ENCODE assay signal across 1 cellular context in the genomic region with DNA sequence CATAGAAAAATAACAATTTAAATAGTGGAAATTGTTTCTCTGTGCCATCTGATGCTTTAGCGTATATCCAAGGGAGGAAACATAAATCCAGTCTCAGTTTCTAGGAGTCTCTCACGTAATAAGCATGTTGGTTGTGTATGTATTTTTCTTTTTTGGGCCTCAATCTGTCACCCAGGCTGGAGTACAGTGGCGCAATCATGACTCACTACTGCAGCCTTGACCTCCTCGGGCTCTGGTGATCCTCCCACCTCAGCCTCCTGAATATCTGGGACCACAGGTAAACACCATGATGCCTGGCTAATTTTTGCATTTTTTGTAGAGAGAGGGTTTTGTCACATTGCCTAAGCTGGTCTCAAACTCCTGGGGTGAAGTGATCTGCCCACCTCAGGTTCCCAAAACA.
TF ChIP-seq lines count a peak whose summit lies in the region.

No MANE protein-coding gene starts in this region.

TF ChIP-seq in HepG2, 621 proteins besides CTCF, POLR2A, EP300 and RAD21 (continued from another document and continues in another):
- TF ChIP-seq, protein P1, sequence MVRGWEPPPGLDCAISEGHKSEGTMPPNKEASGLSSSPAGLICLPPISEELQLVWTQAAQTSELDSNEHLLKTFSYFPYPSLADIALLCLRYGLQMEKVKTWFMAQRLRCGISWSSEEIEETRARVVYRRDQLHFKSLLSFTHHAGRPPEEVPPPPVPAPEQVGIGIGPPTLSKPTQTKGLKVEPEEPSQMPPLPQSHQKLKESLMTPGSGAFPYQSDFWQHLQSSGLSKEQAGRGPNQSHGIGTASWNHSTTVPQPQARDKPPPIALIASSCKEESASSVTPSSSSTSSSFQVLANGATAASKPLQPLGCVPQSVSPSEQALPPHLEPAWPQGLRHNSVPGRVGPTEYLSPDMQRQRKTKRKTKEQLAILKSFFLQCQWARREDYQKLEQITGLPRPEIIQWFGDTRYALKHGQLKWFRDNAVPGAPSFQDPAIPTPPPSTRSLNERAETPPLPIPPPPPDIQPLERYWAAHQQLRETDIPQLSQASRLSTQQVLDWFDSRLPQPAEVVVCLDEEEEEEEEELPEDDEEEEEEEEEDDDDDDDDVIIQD (CRISPR knock-in tag; IDR thresholded peaks at IDR 0.05; ENCODE audit: low read depth) = no peak
- TF ChIP-seq ZC3H13 (CRISPR knock-in tag; IDR thresholded peaks at IDR 0.05) (no peak), ZNF841 (CRISPR knock-in tag; IDR thresholded peaks at IDR 0.05; ENCODE audit: borderline replicate concordance) (0 out of 2 replicates have a peak, but pooled peaks have one; percentile 36), ZNF160 (CRISPR knock-in tag; IDR thresholded peaks at IDR 0.05) (no peak), ZNF333 (CRISPR knock-in tag; IDR thresholded peaks at IDR 0.05; ENCODE audit: borderline replicate concordance) (no peak), ZBTB42 (CRISPR knock-in tag; IDR thresholded peaks at IDR 0.05) (no peak), ARNTL (CRISPR knock-in tag; IDR thresholded peaks at IDR 0.05) (no peak), ZNF749 (CRISPR knock-in tag; IDR thresholded peaks at IDR 0.05; ENCODE audit: borderline replicate concordance) (no peak), SMYD3 (CRISPR knock-in tag; IDR thresholded peaks at IDR 0.05) (no peak), NR2C2 (CRISPR knock-in tag; IDR thresholded peaks at IDR 0.05; ENCODE audit: borderline replicate concordance) (no peak), HNRNPLL (IDR thresholded peaks at IDR 0.05; ENCODE audit: low read depth, low read length, poor library complexity, severe bottlenecking) (no peak), ZNF709 (CRISPR knock-in tag; IDR thresholded peaks at IDR 0.05) (no peak), GATAD1 (CRISPR knock-in tag; IDR thresholded peaks at IDR 0.05) (peak; percentile 1; the same call in 1 of the 2 replicates), KMT2B (CRISPR knock-in tag; IDR thresholded peaks at IDR 0.05) (peak; percentile 14; the same call in 1 of the 2 replicates), NFE2L1 (CRISPR knock-in tag; IDR thresholded peaks at IDR 0.05; ENCODE audit: borderline replicate concordance) (no peak), FOSL1 (CRISPR knock-in tag; IDR thresholded peaks at IDR 0.05; ENCODE audit: borderline replicate concordance) (peak; percentile 87), PRMT3 (CRISPR knock-in tag; IDR thresholded peaks at IDR 0.05; ENCODE audit: borderline replicate concordance, low read depth) (no peak), PHB2 (IDR thresholded peaks at IDR 0.05; ENCODE audit: partially characterized antibody) (no peak), HOXA7 (CRISPR knock-in tag; IDR thresholded peaks at IDR 0.05) (no peak), SMC3 (IDR thresholded peaks at IDR 0.05; ENCODE audit: low read length) (no peak), FOXJ3 (CRISPR knock-in tag; IDR thresholded peaks at IDR 0.05; ENCODE audit: borderline replicate concordance) (no peak), SRSF4 (IDR thresholded peaks at IDR 0.05; ENCODE audit: low read depth, low read length, poor library complexity, severe bottlenecking) (no peak), PITX1 (CRISPR knock-in tag; IDR thresholded peaks at IDR 0.05) (peak; percentile 40; the same call in 1 of the 2 replicates), ZSCAN30 (CRISPR knock-in tag; IDR thresholded peaks at IDR 0.05) (no peak), MEF2D (CRISPR knock-in tag; IDR thresholded peaks at IDR 0.05) (0 out of 2 replicates have a peak, but pooled peaks have one; percentile 16), HCFC1 (IDR thresholded peaks at IDR 0.05; ENCODE audit: low read depth, low read length) (no peak), NFE2 (CRISPR knock-in tag; IDR thresholded peaks at IDR 0.05) (no peak)
- TF ChIP-seq, protein P2, sequence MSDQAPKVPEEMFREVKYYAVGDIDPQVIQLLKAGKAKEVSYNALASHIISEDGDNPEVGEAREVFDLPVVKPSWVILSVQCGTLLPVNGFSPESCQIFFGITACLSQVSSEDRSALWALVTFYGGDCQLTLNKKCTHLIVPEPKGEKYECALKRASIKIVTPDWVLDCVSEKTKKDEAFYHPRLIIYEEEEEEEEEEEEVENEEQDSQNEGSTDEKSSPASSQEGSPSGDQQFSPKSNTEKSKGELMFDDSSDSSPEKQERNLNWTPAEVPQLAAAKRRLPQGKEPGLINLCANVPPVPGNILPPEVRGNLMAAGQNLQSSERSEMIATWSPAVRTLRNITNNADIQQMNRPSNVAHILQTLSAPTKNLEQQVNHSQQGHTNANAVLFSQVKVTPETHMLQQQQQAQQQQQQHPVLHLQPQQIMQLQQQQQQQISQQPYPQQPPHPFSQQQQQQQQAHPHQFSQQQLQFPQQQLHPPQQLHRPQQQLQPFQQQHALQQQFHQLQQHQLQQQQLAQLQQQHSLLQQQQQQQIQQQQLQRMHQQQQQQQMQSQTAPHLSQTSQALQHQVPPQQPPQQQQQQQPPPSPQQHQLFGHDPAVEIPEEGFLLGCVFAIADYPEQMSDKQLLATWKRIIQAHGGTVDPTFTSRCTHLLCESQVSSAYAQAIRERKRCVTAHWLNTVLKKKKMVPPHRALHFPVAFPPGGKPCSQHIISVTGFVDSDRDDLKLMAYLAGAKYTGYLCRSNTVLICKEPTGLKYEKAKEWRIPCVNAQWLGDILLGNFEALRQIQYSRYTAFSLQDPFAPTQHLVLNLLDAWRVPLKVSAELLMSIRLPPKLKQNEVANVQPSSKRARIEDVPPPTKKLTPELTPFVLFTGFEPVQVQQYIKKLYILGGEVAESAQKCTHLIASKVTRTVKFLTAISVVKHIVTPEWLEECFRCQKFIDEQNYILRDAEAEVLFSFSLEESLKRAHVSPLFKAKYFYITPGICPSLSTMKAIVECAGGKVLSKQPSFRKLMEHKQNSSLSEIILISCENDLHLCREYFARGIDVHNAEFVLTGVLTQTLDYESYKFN (CRISPR knock-in tag; conservative IDR thresholded peaks at IDR 0.05) = peak; percentile 23; the same call in 1 of the 2 replicates
- TF ChIP-seq, protein P3, sequence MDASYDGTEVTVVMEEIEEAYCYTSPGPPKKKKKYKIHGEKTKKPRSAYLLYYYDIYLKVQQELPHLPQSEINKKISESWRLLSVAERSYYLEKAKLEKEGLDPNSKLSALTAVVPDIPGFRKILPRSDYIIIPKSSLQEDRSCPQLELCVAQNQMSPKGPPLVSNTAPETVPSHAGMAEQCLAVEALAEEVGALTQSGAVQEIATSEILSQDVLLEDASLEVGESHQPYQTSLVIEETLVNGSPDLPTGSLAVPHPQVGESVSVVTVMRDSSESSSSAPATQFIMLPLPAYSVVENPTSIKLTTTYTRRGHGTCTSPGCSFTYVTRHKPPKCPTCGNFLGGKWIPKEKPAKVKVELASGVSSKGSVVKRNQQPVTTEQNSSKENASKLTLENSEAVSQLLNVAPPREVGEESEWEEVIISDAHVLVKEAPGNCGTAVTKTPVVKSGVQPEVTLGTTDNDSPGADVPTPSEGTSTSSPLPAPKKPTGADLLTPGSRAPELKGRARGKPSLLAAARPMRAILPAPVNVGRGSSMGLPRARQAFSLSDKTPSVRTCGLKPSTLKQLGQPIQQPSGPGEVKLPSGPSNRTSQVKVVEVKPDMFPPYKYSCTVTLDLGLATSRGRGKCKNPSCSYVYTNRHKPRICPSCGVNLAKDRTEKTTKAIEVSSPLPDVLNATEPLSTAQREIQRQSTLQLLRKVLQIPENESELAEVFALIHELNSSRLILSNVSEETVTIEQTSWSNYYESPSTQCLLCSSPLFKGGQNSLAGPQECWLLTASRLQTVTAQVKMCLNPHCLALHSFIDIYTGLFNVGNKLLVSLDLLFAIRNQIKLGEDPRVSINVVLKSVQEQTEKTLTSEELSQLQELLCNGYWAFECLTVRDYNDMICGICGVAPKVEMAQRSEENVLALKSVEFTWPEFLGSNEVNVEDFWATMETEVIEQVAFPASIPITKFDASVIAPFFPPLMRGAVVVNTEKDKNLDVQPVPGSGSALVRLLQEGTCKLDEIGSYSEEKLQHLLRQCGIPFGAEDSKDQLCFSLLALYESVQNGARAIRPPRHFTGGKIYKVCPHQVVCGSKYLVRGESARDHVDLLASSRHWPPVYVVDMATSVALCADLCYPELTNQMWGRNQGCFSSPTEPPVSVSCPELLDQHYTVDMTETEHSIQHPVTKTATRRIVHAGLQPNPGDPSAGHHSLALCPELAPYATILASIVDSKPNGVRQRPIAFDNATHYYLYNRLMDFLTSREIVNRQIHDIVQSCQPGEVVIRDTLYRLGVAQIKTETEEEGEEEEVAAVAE (CRISPR knock-in tag; IDR thresholded peaks at IDR 0.05; ENCODE audit: borderline replicate concordance) = no peak
- TF ChIP-seq, protein P4, sequence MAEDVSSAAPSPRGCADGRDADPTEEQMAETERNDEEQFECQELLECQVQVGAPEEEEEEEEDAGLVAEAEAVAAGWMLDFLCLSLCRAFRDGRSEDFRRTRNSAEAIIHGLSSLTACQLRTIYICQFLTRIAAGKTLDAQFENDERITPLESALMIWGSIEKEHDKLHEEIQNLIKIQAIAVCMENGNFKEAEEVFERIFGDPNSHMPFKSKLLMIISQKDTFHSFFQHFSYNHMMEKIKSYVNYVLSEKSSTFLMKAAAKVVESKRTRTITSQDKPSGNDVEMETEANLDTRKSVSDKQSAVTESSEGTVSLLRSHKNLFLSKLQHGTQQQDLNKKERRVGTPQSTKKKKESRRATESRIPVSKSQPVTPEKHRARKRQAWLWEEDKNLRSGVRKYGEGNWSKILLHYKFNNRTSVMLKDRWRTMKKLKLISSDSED (CRISPR knock-in tag; IDR thresholded peaks at IDR 0.05) = no peak
- TF ChIP-seq, protein P5, sequence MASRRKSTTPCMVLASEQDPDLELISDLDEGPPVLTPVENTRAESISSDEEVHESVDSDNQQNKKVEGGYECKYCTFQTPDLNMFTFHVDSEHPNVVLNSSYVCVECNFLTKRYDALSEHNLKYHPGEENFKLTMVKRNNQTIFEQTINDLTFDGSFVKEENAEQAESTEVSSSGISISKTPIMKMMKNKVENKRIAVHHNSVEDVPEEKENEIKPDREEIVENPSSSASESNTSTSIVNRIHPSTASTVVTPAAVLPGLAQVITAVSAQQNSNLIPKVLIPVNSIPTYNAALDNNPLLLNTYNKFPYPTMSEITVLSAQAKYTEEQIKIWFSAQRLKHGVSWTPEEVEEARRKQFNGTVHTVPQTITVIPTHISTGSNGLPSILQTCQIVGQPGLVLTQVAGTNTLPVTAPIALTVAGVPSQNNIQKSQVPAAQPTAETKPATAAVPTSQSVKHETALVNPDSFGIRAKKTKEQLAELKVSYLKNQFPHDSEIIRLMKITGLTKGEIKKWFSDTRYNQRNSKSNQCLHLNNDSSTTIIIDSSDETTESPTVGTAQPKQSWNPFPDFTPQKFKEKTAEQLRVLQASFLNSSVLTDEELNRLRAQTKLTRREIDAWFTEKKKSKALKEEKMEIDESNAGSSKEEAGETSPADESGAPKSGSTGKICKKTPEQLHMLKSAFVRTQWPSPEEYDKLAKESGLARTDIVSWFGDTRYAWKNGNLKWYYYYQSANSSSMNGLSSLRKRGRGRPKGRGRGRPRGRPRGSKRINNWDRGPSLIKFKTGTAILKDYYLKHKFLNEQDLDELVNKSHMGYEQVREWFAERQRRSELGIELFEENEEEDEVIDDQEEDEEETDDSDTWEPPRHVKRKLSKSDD (CRISPR knock-in tag; IDR thresholded peaks at IDR 0.05; ENCODE audit: low read depth) = no peak
- TF ChIP-seq, protein P6, sequence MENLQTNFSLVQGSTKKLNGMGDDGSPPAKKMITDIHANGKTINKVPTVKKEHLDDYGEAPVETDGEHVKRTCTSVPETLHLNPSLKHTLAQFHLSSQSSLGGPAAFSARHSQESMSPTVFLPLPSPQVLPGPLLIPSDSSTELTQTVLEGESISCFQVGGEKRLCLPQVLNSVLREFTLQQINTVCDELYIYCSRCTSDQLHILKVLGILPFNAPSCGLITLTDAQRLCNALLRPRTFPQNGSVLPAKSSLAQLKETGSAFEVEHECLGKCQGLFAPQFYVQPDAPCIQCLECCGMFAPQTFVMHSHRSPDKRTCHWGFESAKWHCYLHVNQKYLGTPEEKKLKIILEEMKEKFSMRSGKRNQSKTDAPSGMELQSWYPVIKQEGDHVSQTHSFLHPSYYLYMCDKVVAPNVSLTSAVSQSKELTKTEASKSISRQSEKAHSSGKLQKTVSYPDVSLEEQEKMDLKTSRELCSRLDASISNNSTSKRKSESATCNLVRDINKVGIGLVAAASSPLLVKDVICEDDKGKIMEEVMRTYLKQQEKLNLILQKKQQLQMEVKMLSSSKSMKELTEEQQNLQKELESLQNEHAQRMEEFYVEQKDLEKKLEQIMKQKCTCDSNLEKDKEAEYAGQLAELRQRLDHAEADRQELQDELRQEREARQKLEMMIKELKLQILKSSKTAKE (CRISPR knock-in tag; IDR thresholded peaks at IDR 0.05; ENCODE audit: borderline replicate concordance) = no peak
- TF ChIP-seq, protein P7, sequence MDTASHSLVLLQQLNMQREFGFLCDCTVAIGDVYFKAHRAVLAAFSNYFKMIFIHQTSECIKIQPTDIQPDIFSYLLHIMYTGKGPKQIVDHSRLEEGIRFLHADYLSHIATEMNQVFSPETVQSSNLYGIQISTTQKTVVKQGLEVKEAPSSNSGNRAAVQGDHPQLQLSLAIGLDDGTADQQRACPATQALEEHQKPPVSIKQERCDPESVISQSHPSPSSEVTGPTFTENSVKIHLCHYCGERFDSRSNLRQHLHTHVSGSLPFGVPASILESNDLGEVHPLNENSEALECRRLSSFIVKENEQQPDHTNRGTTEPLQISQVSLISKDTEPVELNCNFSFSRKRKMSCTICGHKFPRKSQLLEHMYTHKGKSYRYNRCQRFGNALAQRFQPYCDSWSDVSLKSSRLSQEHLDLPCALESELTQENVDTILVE (CRISPR knock-in tag; IDR thresholded peaks at IDR 0.05) = no peak
- TF ChIP-seq, protein P8, sequence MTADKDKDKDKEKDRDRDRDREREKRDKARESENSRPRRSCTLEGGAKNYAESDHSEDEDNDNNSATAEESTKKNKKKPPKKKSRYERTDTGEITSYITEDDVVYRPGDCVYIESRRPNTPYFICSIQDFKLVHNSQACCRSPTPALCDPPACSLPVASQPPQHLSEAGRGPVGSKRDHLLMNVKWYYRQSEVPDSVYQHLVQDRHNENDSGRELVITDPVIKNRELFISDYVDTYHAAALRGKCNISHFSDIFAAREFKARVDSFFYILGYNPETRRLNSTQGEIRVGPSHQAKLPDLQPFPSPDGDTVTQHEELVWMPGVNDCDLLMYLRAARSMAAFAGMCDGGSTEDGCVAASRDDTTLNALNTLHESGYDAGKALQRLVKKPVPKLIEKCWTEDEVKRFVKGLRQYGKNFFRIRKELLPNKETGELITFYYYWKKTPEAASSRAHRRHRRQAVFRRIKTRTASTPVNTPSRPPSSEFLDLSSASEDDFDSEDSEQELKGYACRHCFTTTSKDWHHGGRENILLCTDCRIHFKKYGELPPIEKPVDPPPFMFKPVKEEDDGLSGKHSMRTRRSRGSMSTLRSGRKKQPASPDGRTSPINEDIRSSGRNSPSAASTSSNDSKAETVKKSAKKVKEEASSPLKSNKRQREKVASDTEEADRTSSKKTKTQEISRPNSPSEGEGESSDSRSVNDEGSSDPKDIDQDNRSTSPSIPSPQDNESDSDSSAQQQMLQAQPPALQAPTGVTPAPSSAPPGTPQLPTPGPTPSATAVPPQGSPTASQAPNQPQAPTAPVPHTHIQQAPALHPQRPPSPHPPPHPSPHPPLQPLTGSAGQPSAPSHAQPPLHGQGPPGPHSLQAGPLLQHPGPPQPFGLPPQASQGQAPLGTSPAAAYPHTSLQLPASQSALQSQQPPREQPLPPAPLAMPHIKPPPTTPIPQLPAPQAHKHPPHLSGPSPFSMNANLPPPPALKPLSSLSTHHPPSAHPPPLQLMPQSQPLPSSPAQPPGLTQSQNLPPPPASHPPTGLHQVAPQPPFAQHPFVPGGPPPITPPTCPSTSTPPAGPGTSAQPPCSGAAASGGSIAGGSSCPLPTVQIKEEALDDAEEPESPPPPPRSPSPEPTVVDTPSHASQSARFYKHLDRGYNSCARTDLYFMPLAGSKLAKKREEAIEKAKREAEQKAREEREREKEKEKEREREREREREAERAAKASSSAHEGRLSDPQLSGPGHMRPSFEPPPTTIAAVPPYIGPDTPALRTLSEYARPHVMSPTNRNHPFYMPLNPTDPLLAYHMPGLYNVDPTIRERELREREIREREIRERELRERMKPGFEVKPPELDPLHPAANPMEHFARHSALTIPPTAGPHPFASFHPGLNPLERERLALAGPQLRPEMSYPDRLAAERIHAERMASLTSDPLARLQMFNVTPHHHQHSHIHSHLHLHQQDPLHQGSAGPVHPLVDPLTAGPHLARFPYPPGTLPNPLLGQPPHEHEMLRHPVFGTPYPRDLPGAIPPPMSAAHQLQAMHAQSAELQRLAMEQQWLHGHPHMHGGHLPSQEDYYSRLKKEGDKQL (CRISPR knock-in tag; IDR thresholded peaks at IDR 0.05; ENCODE audit: low read depth) = no peak
